Comparison of ENCODE assay signal across 1 cellular context in the genomic region with DNA sequence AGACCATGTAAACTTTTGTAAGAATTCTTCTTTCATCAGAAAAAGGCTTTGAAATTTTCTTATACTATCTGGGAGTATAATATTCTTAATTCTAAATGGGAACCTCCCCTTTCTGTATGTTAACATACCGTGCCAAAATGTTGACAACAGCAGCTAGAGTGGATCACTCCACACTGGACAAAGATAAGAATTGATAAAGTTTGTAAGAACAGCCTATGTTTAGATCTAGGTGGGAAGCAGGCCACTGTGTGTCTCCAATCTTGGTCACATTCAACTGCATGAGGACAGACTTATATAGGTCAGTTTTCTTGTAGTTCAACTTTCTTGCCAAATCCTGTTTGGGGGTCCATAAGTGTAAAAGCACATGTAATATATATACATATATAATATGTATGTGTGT.
A peak's percentile ranks its signal among the peaks of the same experiment; 100 is the strongest.
TF ChIP-seq lines count a peak whose summit lies in the region.

No MANE protein-coding gene starts in this region.

TF ChIP-seq in K562, 482 proteins besides CTCF, POLR2A, EP300 and RAD21 (continued from another document):
- TF ChIP-seq, protein P1, sequence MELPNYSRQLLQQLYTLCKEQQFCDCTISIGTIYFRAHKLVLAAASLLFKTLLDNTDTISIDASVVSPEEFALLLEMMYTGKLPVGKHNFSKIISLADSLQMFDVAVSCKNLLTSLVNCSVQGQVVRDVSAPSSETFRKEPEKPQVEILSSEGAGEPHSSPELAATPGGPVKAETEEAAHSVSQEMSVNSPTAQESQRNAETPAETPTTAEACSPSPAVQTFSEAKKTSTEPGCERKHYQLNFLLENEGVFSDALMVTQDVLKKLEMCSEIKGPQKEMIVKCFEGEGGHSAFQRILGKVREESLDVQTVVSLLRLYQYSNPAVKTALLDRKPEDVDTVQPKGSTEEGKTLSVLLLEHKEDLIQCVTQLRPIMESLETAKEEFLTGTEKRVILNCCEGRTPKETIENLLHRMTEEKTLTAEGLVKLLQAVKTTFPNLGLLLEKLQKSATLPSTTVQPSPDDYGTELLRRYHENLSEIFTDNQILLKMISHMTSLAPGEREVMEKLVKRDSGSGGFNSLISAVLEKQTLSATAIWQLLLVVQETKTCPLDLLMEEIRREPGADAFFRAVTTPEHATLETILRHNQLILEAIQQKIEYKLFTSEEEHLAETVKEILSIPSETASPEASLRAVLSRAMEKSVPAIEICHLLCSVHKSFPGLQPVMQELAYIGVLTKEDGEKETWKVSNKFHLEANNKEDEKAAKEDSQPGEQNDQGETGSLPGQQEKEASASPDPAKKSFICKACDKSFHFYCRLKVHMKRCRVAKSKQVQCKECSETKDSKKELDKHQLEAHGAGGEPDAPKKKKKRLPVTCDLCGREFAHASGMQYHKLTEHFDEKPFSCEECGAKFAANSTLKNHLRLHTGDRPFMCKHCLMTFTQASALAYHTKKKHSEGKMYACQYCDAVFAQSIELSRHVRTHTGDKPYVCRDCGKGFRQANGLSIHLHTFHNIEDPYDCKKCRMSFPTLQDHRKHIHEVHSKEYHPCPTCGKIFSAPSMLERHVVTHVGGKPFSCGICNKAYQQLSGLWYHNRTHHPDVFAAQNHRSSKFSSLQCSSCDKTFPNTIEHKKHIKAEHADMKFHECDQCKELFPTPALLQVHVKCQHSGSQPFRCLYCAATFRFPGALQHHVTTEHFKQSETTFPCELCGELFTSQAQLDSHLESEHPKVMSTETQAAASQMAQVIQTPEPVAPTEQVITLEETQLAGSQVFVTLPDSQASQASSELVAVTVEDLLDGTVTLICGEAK (IDR thresholded peaks at IDR 0.05): 0 out of 2 replicates have a peak, but pooled peaks have one; percentile 39
- TF ChIP-seq, protein P1 (CRISPR knock-in tag; IDR thresholded peaks at IDR 0.05): no peak
- TF ChIP-seq, protein P2, sequence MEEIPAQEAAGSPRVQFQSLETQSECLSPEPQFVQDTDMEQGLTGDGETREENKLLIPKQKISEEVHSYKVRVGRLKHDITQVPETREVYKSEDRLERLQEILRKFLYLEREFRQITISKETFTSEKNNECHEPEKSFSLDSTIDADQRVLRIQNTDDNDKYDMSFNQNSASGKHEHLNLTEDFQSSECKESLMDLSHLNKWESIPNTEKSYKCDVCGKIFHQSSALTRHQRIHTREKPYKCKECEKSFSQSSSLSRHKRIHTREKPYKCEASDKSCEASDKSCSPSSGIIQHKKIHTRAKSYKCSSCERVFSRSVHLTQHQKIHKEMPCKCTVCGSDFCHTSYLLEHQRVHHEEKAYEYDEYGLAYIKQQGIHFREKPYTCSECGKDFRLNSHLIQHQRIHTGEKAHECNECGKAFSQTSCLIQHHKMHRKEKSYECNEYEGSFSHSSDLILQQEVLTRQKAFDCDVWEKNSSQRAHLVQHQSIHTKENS (CRISPR knock-in tag; IDR thresholded peaks at IDR 0.05): no peak
- TF ChIP-seq RBBP5 (IDR thresholded peaks at IDR 0.05; ENCODE audit: borderline replicate concordance, insufficient read depth, low read length, poor library complexity, severe bottlenecking) (no peak), NFE2 (IDR thresholded peaks at IDR 0.05; ENCODE audit: low read depth) (no peak), MCM2 (IDR thresholded peaks at IDR 0.05; ENCODE audit: low read depth) (no peak), MAFK (IDR thresholded peaks at IDR 0.05; ENCODE audit: low read length) (no peak), MYC (IDR thresholded peaks at IDR 0.05; ENCODE audit: low read depth, low read length) (no peak), MYC (CRISPR knock-in tag; IDR thresholded peaks at IDR 0.05; ENCODE audit: borderline replicate concordance, low read depth) (no peak)
